Comparison of ENCODE assay signal across 8 cellular contexts in the genomic region with DNA sequence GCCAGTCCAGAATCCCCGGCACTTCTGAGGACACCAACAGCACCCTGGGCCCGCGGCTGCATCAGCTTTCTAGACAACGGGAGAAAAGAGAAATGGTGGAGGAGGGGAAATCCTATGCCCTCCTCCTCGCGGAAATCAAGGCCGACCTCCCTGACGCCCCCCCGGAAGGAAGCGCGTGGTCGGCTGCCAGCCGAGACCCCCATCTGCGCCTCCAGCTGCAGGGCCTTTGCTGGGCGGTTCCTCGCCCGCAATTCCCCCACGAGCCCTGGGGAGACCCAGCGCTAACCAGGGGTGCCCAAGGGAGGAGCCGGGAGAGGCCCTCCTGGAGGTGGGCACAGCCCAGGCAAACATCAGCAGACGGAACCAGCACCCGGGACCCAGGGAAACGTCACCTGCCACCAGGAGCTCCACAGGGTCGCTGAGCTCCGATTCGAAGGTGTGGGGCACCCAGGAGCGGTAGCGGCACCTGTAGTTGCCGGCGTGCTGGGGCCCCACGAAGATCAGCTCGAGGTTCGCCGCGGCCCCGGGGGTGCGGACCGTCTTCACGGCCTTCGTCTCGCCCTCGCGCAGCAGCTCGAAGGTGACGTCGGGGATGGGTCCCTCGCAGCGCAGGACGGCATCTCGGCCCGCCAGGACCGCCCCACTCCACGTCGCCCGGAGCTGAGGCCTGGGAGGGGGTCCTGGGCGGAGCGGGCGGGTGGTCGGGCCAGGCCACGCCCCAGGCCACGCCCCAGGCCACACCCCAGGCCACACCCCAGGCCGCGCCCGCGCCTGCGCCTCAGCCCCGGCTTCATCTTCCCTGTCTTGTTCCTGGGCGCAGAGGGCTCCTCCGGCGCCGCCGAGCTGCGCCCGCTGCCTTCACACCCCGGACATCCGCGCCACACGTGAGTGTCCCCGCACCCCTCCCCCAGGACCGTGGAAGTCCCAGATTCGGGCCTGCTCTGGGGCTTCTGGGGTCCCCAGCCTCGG. TPM values are rescaled to one million over a fixed set of nuclear protein-coding genes. Genes with fewer than 3 reads are reported as not detected.
A peak's percentile ranks its signal among the peaks of the same experiment; 100 is the strongest.
DNase-seq lines count a peak whose midpoint lies in the region.

No MANE protein-coding gene starts in this region.

- H3K36me3 ChIP-seq in HAP-1 (replicated peaks) (no peaks in the 10 kb centered on the region), iPS-15b (ENCODE audit: control insufficient read depth, insufficient read depth, low read length) (no peaks in the 10 kb centered on the region), skeletal muscle satellite cell (ENCODE audit: insufficient read depth, low read length) (peaks cover 11% of the 10 kb centered on the region)

- H3K9me3 Mint-ChIP-seq in T-helper 2 cell treated with Interferon-gamma antibody and Interleukin-4, amounts not matched to agents 5 μg/mL and 100 μg/mL, for 36 hours: no peaks in the 10 kb centered on the region

- peak overlapping the region; percentile 85 for H3K27ac Mint-ChIP-seq in T-helper 2 cell treated with Interferon-gamma antibody and Interleukin-4, amounts not matched to agents 5 μg/mL and 100 μg/mL, for 36 hours

- peak overlapping the region; percentile 93 for H3K4me2 ChIP-seq in skeletal muscle satellite cell (ENCODE audit: low read length)

- DNase-seq in HAP-1 (ENCODE audit: low spot score in 2 of 2) (peak; percentile 55 to 84), NCI-H1048 (lab: John Stamatoyannopoulos, UW) (peak; percentile 11), astrocyte of the hippocampus (ENCODE audit: low read depth, low spot score) (peak; percentile 89), SW480 (ENCODE audit: low spot score) (no peak)
- DNase-seq in T-helper 2 cell treated with Interferon-gamma antibody and Interleukin-4, amounts not matched to agents 5 μg/mL and 100 μg/mL, for 36 hours (ENCODE audit: low spot score): peak; percentile 72

- H3K27me3 ChIP-seq in HAP-1 (ENCODE audit: low read depth) (no peaks in the 10 kb centered on the region), iPS-15b (ENCODE audit: control insufficient read depth, insufficient read depth, low read length) (peaks cover 7% of the 10 kb centered on the region), skeletal muscle satellite cell (ENCODE audit: control insufficient read depth, insufficient read depth, low read length) (no peaks in the 10 kb centered on the region)

- in situ Hi-C loops in HAP-1 (cut with MboI; ENCODE audit: low sequenced_read_pairs): no loop called here

- H3K27me3 Mint-ChIP-seq in T-helper 2 cell treated with Interferon-gamma antibody and Interleukin-4, amounts not matched to agents 5 μg/mL and 100 μg/mL, for 36 hours (ENCODE audit: low read depth): no peaks in the 10 kb centered on the region

- H3K4me3 Mint-ChIP-seq in T-helper 2 cell treated with Interferon-gamma antibody and Interleukin-4, amounts not matched to agents 5 μg/mL and 100 μg/mL, for 36 hours: peak overlapping the region; percentile 96

- peaks cover 16% of the 10 kb centered on the region for H3K4me1 Mint-ChIP-seq in T-helper 2 cell treated with Interferon-gamma antibody and Interleukin-4, amounts not matched to agents 5 μg/mL and 100 μg/mL, for 36 hours (ENCODE audit: low read depth)

- peak overlapping the region; percentile 66 for H3K9ac ChIP-seq in iPS-15b (ENCODE audit: low read depth, low read length)
- H3K9ac ChIP-seq in skeletal muscle satellite cell (ENCODE audit: low read depth, low read length): peak overlapping the region; percentile 86

- H3K4me3 ChIP-seq in GM08714 (ENCODE audit: low read length) (peak overlapping the region; percentile 72), HAP-1 (peak overlapping the region; percentile 78), iPS-15b (ENCODE audit: low read depth, low read length) (peak overlapping the region; percentile 80), skeletal muscle satellite cell (ENCODE audit: low read length) (peak overlapping the region; percentile 98)

- H3K9me3 ChIP-seq in HAP-1 (no peaks in the 10 kb centered on the region), iPS-15b (ENCODE audit: control insufficient read depth, insufficient read depth, low read length) (no peaks in the 10 kb centered on the region), skeletal muscle satellite cell (replicated peaks; ENCODE audit: low read length) (no peaks in the 10 kb centered on the region)

- H3K4me1 ChIP-seq in HAP-1 (peaks cover 4% of the 10 kb centered on the region; the same call in 1 of the 2 replicates), iPS-15b (ENCODE audit: control insufficient read depth, insufficient read depth, low read length) (no peaks in the 10 kb centered on the region), skeletal muscle satellite cell (ENCODE audit: control insufficient read depth, insufficient read depth, low read length) (peaks cover 11% of the 10 kb centered on the region)

- peaks cover 11% of the 10 kb centered on the region for H3K36me3 Mint-ChIP-seq in T-helper 2 cell treated with Interferon-gamma antibody and Interleukin-4, amounts not matched to agents 5 μg/mL and 100 μg/mL, for 36 hours (ENCODE audit: low read depth)

RNA-seq across cellular contexts. Expression of gene A1BG, which starts 6.0 kb away (rescaled TPM):
- total RNA-seq in skeletal muscle satellite cell (2012; rRNA removed): 10.5 and 13.9 TPM in 2 replicates

RNA-seq across cellular contexts. Expression of gene ZNF497, which starts 15.3 kb away (rescaled TPM):
- total RNA-seq in skeletal muscle satellite cell (2012; rRNA removed): 0.22 and 0.51 TPM in 2 replicates

RNA-seq across cellular contexts. Expression of gene ZSCAN22, which starts 20.5 kb away (rescaled TPM):
- total RNA-seq in skeletal muscle satellite cell (2012; rRNA removed): 2.8 and 3.3 TPM in 2 replicates

RNA-seq across cellular contexts. Expression of gene ZNF837, which starts 33.6 kb away (rescaled TPM):
- total RNA-seq in skeletal muscle satellite cell (2012; rRNA removed): 3.0 and 3.5 TPM in 2 replicates

RNA-seq across cellular contexts. Expression of gene RPS5, which starts 39.8 kb away (rescaled TPM):
- total RNA-seq in skeletal muscle satellite cell (2012; rRNA removed): 2,148 and 2,374 TPM in 2 replicates
